In the genomic region with DNA sequence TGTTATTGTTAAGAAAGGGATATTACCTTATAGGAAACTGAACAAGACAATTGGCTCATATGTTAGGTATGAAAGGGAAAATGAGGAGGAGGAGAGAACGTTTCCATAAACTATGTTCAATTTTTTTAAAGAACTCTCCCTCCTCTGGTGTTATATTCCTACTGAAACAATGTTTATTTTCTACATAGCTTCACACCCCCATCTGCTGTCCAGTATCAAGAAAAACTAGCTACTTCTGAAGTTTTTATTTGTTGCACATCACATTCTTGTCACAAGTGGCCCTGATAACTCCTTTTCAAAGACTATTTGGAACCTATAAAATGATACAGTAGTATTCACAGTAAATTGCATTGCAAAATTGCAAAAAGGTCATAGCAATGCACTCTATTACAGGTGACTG, we compare ENCODE assay signal across 1 cellular context.
TF ChIP-seq lines count a peak whose summit lies in the region.

No MANE protein-coding gene starts in this region.

TF ChIP-seq in GM12878, 131 proteins besides CTCF, POLR2A, EP300 and RAD21 (continued from another document):
- TF ChIP-seq, protein P1, sequence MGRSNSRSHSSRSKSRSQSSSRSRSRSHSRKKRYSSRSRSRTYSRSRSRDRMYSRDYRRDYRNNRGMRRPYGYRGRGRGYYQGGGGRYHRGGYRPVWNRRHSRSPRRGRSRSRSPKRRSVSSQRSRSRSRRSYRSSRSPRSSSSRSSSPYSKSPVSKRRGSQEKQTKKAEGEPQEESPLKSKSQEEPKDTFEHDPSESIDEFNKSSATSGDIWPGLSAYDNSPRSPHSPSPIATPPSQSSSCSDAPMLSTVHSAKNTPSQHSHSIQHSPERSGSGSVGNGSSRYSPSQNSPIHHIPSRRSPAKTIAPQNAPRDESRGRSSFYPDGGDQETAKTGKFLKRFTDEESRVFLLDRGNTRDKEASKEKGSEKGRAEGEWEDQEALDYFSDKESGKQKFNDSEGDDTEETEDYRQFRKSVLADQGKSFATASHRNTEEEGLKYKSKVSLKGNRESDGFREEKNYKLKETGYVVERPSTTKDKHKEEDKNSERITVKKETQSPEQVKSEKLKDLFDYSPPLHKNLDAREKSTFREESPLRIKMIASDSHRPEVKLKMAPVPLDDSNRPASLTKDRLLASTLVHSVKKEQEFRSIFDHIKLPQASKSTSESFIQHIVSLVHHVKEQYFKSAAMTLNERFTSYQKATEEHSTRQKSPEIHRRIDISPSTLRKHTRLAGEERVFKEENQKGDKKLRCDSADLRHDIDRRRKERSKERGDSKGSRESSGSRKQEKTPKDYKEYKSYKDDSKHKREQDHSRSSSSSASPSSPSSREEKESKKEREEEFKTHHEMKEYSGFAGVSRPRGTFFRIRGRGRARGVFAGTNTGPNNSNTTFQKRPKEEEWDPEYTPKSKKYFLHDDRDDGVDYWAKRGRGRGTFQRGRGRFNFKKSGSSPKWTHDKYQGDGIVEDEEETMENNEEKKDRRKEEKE (IDR thresholded peaks at IDR 0.05): no peak
- no peak for TF ChIP-seq CEBPB (IDR thresholded peaks at IDR 0.05; ENCODE audit: borderline replicate concordance in 1 of 2, low read depth in 2 of 2, low read length in 2 of 2)
- TF ChIP-seq CBX5 (IDR thresholded peaks at IDR 0.05; ENCODE audit: low read depth): no peak
- TF ChIP-seq SRF (IDR thresholded peaks at IDR 0.05; ENCODE audit: low read depth in 2 of 2, low read length in 2 of 2): no peak
- no peak for TF ChIP-seq EGR1 (IDR thresholded peaks at IDR 0.05; ENCODE audit: borderline replicate concordance in 1 of 2, low read depth in 2 of 2, low read length in 2 of 2)
- TF ChIP-seq SUPT20H (IDR thresholded peaks at IDR 0.05; ENCODE audit: borderline replicate concordance, control insufficient read depth, low read depth, low read length): no peak
- TF ChIP-seq, protein P2, sequence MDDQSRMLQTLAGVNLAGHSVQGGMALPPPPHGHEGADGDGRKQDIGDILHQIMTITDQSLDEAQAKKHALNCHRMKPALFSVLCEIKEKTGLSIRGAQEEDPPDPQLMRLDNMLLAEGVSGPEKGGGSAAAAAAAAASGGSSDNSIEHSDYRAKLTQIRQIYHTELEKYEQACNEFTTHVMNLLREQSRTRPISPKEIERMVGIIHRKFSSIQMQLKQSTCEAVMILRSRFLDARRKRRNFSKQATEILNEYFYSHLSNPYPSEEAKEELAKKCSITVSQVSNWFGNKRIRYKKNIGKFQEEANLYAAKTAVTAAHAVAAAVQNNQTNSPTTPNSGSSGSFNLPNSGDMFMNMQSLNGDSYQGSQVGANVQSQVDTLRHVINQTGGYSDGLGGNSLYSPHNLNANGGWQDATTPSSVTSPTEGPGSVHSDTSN (IDR thresholded peaks at IDR 0.05; ENCODE audit: insufficient replicate concordance, low read depth, low read length): no peak
- no peak for TF ChIP-seq NFIC (IDR thresholded peaks at IDR 0.05; ENCODE audit: low read depth, low read length)
- TF ChIP-seq, protein P3, sequence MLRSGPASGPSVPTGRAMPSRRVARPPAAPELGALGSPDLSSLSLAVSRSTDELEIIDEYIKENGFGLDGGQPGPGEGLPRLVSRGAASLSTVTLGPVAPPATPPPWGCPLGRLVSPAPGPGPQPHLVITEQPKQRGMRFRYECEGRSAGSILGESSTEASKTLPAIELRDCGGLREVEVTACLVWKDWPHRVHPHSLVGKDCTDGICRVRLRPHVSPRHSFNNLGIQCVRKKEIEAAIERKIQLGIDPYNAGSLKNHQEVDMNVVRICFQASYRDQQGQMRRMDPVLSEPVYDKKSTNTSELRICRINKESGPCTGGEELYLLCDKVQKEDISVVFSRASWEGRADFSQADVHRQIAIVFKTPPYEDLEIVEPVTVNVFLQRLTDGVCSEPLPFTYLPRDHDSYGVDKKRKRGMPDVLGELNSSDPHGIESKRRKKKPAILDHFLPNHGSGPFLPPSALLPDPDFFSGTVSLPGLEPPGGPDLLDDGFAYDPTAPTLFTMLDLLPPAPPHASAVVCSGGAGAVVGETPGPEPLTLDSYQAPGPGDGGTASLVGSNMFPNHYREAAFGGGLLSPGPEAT (IDR thresholded peaks at IDR 0.05; ENCODE audit: low read depth): no peak
